ENCODE assay signal across 1 cellular context in the genomic region with DNA sequence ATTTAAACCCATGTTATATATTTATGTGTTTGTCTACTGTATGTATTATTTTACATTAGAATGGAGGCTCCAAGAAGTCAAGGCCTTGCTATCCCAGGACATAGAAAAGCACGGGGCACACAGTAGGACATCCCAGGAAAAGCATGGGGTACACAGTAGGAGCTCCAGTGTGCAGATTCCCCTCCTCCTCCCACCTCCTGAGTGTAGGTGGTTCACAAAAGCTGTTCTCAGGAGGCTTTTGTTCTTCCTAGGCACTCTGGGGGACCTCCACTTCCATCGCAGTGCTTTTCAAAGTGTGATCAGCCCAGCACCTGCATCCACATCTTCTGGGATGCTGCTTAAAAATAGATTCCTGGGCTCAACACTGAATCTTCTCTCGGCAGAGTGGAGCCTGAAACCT.
TF ChIP-seq lines count a peak whose summit lies in the region.

No MANE protein-coding gene starts in this region.

TF ChIP-seq in GM23338, 12 proteins besides CTCF, POLR2A, EP300 and RAD21 (continued from another document):
- TF ChIP-seq ETS1 (IDR thresholded peaks at IDR 0.05) = no peak
